In the genomic region with DNA sequence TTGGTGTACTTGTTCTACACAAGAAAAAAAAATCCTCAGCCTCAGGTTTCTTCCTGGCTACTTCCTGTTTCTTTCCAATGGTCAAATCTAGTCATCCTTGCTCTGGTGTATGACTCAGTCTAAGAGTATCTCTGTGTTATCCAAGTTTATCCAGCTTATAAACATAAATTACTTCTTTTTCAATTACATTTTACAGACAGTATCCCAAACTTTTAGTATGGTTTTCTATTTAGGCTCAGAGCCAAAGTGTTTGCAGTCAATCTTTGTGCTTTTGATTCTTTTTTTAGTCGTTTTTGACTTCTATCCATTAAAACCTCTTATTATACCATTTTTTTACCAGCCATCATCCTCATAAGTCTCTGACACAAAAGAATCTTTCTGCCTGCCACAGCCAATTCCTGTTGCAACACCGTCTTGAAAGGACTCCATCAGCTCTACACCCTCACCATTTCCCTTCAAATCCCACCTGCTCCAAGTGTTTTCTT, we compare ENCODE assay signal across 12 cellular contexts.
A peak's percentile ranks its signal among the peaks of the same experiment; 100 is the strongest.
DNase-seq lines count a peak whose midpoint lies in the region; ATAC-seq and TF ChIP-seq lines count a peak whose summit lies in the region.
"Had no signal": no experiment of that assay in that cellular context is flagged by ENCODE, and none has a peak within 500 bp of the region (broad histone marks: within the 10 kb centered on the region; RNA-seq: fewer than 3 reads in every experiment).

No MANE protein-coding gene starts in this region.

- H3K27me3 Mint-ChIP-seq in activated CD8-positive, alpha-beta T cell treated with anti-CD3 and anti-CD28 coated beads for 36 hours = no peaks in the 10 kb centered on the region

- CTCF ChIA-PET in mammary epithelial cell (lab: Charles Lee; ENCODE audit: low non-redundant PET) = no interaction called here
- CTCF ChIA-PET in activated CD8-positive, alpha-beta T cell treated with anti-CD3 and anti-CD28 coated beads for 36 hours (lab: Charles Lee) = no interaction called here

- BruUV-seq in mammary epithelial cell (replicated peaks; lab: Mats Ljungman, UMichigan) = no TSS peak

- H3K27ac Mint-ChIP-seq in activated CD8-positive, alpha-beta T cell treated with anti-CD3 and anti-CD28 coated beads for 36 hours = no peak overlapping the region

- TF ChIP-seq CTCF in mammary epithelial cell (conservative IDR thresholded peaks at IDR 0.05 in 1 of 2, IDR thresholded peaks at IDR 0.05 in 1 of 2; ENCODE audit: extremely low read depth in 1 of 2, insufficient read depth in 1 of 2, low read depth in 1 of 2, low read length in 2 of 2) (no peak), lower lobe of right lung (IDR thresholded peaks at IDR 0.05) (no peak), vagina (IDR thresholded peaks at IDR 0.05) (no peak)
- TF ChIP-seq CTCF in activated CD8-positive, alpha-beta T cell treated with anti-CD3 and anti-CD28 coated beads for 36 hours (IDR thresholded peaks at IDR 0.05) = no peak

- TF ChIP-seq POLR2A in vagina (IDR thresholded peaks at IDR 0.05) = no peak

- intact Hi-C loops in mammary epithelial cell (cut with micrococcal nuclease) = no loop called here
- intact Hi-C loops in lower lobe of right lung (cut with DNase I) = no loop called here
- intact Hi-C loops in vagina (cut with DNase I) = loop anchor here (5.0 kb wide), 1 partner anchor 99 kb away; no protein-coding TSS in a partner anchor
- intact Hi-C loops in activated CD8-positive, alpha-beta T cell treated with anti-CD3 and anti-CD28 coated beads for 36 hours (cut with micrococcal nuclease) = no loop called here

- H3K4me2 ChIP-seq in mammary epithelial cell (ENCODE audit: insufficient read depth, low read depth, low read length) = peak overlapping the region; percentile 65

- no peak overlapping the region for H3K9ac ChIP-seq in mammary epithelial cell (ENCODE audit: insufficient read depth, low read length)

- POLR2A ChIA-PET in activated CD8-positive, alpha-beta T cell treated with anti-CD3 and anti-CD28 coated beads for 36 hours (lab: Charles Lee) = no interaction called here

- peaks cover 7% of the 10 kb centered on the region for H3K4me1 Mint-ChIP-seq in activated CD8-positive, alpha-beta T cell treated with anti-CD3 and anti-CD28 coated beads for 36 hours (ENCODE audit: low read depth)

- H3K36me3 Mint-ChIP-seq in activated CD8-positive, alpha-beta T cell treated with anti-CD3 and anti-CD28 coated beads for 36 hours (ENCODE audit: low read depth) = no peaks in the 10 kb centered on the region

- dilution Hi-C loops in mammary epithelial cell (cut with HindIII; ENCODE audit: low sequenced_read_pairs) = no loop called here

- H4K20me1 ChIP-seq in mammary epithelial cell (ENCODE audit: insufficient read depth, low read length) = no peaks in the 10 kb centered on the region

- H3K27ac ChIP-seq in mammary epithelial cell (ENCODE audit: insufficient read depth, low read depth, low read length) (peak overlapping the region; percentile 50), lower lobe of right lung (peak overlapping the region; percentile 31), vagina (peak overlapping the region; percentile 82)
- H3K27ac ChIP-seq: 22Rv1 had no signal

- H2AFZ ChIP-seq in mammary epithelial cell (ENCODE audit: low read depth, low read length) = peak overlapping the region; percentile 76

- H3K9me3 Mint-ChIP-seq in activated CD8-positive, alpha-beta T cell treated with anti-CD3 and anti-CD28 coated beads for 36 hours = peaks cover 4% of the 10 kb centered on the region

- 10% methylated on average over 2 of the region's 2 CpGs for WGBS in mammary epithelial cell (ENCODE audit: low coverage, missing lambda C conversion rate)

- H3K36me3 ChIP-seq in mammary epithelial cell (ENCODE audit: insufficient read depth, low read length) = no peaks in the 10 kb centered on the region
- H3K36me3 ChIP-seq in lower lobe of right lung = no peaks in the 10 kb centered on the region
- no peaks in the 10 kb centered on the region for H3K36me3 ChIP-seq in vagina

- ATAC-seq in lower lobe of right lung (no peak), HG02852 (IDR thresholded peaks at IDR 0.05; ENCODE audit: unreplicated experiment) (no peak), HG02840 (IDR thresholded peaks at IDR 0.05; ENCODE audit: low FRiP score, unreplicated experiment) (no peak)
- no peak for ATAC-seq in activated CD8-positive, alpha-beta T cell treated with anti-CD3 and anti-CD28 coated beads for 36 hours
- ATAC-seq: PC-3 had no signal

- no peaks in the 10 kb centered on the region for H3K79me2 ChIP-seq in mammary epithelial cell (ENCODE audit: insufficient read depth, low read length)

- in situ Hi-C loops in mammary epithelial cell (cut with MboI; ENCODE audit: low sequenced_read_pairs in 2 of 2) = no loop called here

- DNase-seq in NOMO-1 treated with DMSO at 0.1 percent for 48 hours (lab: John Stamatoyannopoulos, UW; ENCODE audit: unreplicated experiment) (peak; percentile 63), NOMO-1 treated with dmso at 0.1 percent for 144 hours (lab: John Stamatoyannopoulos, UW; ENCODE audit: unreplicated experiment) (no peak), mammary epithelial cell (peak; percentile 79), lower lobe of right lung (no peak), vagina (ENCODE audit: extremely low spot score in 2 of 2) (no peak)
- no peak for DNase-seq in activated CD8-positive, alpha-beta T cell treated with anti-CD3 and anti-CD28 coated beads for 36 hours
- DNase-seq: activated effector memory CD4-positive, alpha-beta T cell treated with Interleukin-2 at 50 U/mL for 16 hours; PC-3 had no signal

- H3K4me3 ChIP-seq in mammary epithelial cell (replicated peaks in 1 of 3; ENCODE audit: insufficient read depth in 1 of 3, low read depth in 2 of 3, low read length in 3 of 3) = no peak overlapping the region
- H3K4me3 ChIP-seq in lower lobe of right lung = no peak overlapping the region
- H3K4me3 ChIP-seq in vagina = no peak overlapping the region
- H3K4me3 ChIP-seq: lung had no signal

- H3K4me3 Mint-ChIP-seq in activated CD8-positive, alpha-beta T cell treated with anti-CD3 and anti-CD28 coated beads for 36 hours = no peak overlapping the region

- H3K27me3 ChIP-seq in mammary epithelial cell (ENCODE audit: insufficient read depth, low read length) (no peaks in the 10 kb centered on the region), lower lobe of right lung (ENCODE audit: low read depth) (no peaks in the 10 kb centered on the region), vagina (no peaks in the 10 kb centered on the region)

- H3K9me3 ChIP-seq in mammary epithelial cell (replicated peaks; ENCODE audit: insufficient read depth, low read length) (no peaks in the 10 kb centered on the region), lower lobe of right lung (no peaks in the 10 kb centered on the region), vagina (no peaks in the 10 kb centered on the region)

- H3K4me1 ChIP-seq in mammary epithelial cell (ENCODE audit: insufficient read depth, low read length) (peaks cover 43% of the 10 kb centered on the region), lower lobe of right lung (peaks cover 16% of the 10 kb centered on the region), vagina (peaks cover 26% of the 10 kb centered on the region)

Comparison
In these comparisons a context has a peak if more than half of its experiments do, and no peak if none do; other contexts are left out.
1. DNase-seq: peak in NOMO-1 treated with DMSO at 0.1 percent for 48 hours (single experiment) and mammary epithelial cell (single experiment); none in NOMO-1 treated with dmso at 0.1 percent for 144 hours (single experiment), lower lobe of right lung (single experiment), vagina (0 of 2) and activated CD8-positive, alpha-beta T cell treated with anti-CD3 and anti-CD28 coated beads for 36 hours (single experiment).
2. H3K27ac ChIP-seq: peak in every context shown above with its lines; median percentile 82 in vagina; 50 in mammary epithelial cell; 31 in lower lobe of right lung.